18 cellular contexts compared by ENCODE assay signal in genomic region chr9:90038778-90039177, GRCh38.
DNase-seq lines count a peak whose midpoint lies in the region.
"Had no signal": no experiment of that assay in that cellular context is flagged by ENCODE, and none has a peak within 500 bp of the region (broad histone marks: within the 10 kb centered on the region; RNA-seq: fewer than 3 reads in every experiment).

No MANE protein-coding gene starts in this region.

- peak; percentile 79 for DNase-seq in DMS79 (lab: John Stamatoyannopoulos, UW)
- DNase-seq in NCI-H1436 (lab: John Stamatoyannopoulos, UW) = peak; percentile 78
- DNase-seq in NCI-H345 treated with DMSO at 0.1 percent for 48 hours (lab: John Stamatoyannopoulos, UW; ENCODE audit: unreplicated experiment) = peak; percentile 74
- DNase-seq in islet precursor cell = peak; percentile 67
- DNase-seq in NCI-H226 = no peak
- DNase-seq in NCI-H2029 (lab: John Stamatoyannopoulos, UW) = no peak
- DNase-seq in NCI-H446 treated with DMSO at 0.1 percent for 48 hours (lab: John Stamatoyannopoulos, UW) = no peak
- no peak for DNase-seq in activated CD4-positive, alpha-beta T cell treated with anti-CD3 and anti-CD28 coated beads for 1 hour
- DNase-seq: activated effector memory CD4-positive, alpha-beta T cell treated with Interleukin-2 at 50 U/mL for 16 hours; DMS53; GM23248; left lung; MG63; RPMI8226; stimulated activated CD4-positive, alpha-beta T cell treated with anti-CD3 and anti-CD28 coated beads, Interleukin-15, amount 100 ng/mL, for 24 hours; stimulated activated naive CD4-positive, alpha-beta T cell treated with Interleukin-2 at 50 U/mL for 16 hours; T1000; tibial artery had no signal

Comparison
In these comparisons a context has a peak if more than half of its experiments do, and no peak if none do; other contexts are left out.
1. DNase-seq: peak in DMS79 (single experiment), NCI-H1436 (single experiment), NCI-H345 treated with DMSO at 0.1 percent for 48 hours (single experiment) and islet precursor cell (single experiment); none in NCI-H226 (single experiment), NCI-H2029 (single experiment), NCI-H446 treated with DMSO at 0.1 percent for 48 hours (single experiment) and activated CD4-positive, alpha-beta T cell treated with anti-CD3 and anti-CD28 coated beads for 1 hour (single experiment).